Comparison of ENCODE assay signal across 6 cellular contexts in the genomic region with DNA sequence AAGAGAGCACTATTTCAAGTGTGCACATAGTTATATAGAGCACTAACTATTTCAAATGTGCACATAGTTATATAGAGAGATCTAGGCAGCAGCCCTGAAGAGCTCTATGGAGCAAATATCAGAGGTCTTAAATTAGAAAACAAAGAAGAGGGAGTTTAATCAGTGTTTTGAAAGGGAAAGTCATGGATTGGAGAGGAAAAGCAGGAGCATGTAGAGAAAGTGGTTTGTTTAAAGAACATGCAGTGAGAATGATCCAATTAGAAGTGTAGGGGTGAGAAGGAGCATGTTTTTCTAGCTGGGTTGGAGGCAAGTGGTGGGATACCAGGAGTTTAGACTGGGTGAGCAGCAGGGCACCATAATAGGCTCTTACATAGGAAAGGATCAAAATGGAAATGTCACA.
"Had no signal": no experiment of that assay in that cellular context is flagged by ENCODE, and none has a peak within 500 bp of the region (broad histone marks: within the 10 kb centered on the region; RNA-seq: fewer than 3 reads in every experiment).

No MANE protein-coding gene starts in this region.

- DNase-seq: IMR-90, KBM-7, KG1 had no signal

- H3K27ac ChIP-seq: HL-60, KMS-11 had no signal

- H3K4me3 ChIP-seq: K562 had no signal
